25 cellular contexts compared by ENCODE assay signal in the genomic region with DNA sequence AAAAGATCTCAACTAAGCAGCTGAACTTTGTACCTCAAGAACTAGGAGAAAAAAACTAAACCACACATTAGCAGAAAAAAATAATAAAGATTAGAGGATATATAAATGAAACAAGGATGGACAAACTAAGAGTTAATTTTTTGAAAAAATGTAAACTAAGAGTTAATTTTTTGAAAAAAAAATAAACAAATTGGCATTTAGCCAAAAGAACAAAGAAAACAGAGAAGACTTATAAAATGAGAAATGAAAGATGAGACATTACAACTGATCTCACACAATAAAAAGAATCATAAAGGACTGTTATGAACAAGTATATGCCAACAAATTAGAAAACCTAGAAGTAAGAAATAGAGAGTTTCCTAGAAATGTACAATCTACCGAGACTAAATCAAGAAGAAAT.
"Had no signal": no experiment of that assay in that cellular context is flagged by ENCODE, and none has a peak within 500 bp of the region (broad histone marks: within the 10 kb centered on the region; RNA-seq: fewer than 3 reads in every experiment).

No MANE protein-coding gene starts in this region.

- H3K4me3 ChIP-seq: neural progenitor cell, ovary, psoas muscle, skin epidermis, stomach, thoracic aorta, thyroid gland, tibial nerve, upper lobe of left lung, vagina had no signal

- H3K4me2 ChIP-seq: neural progenitor cell had no signal

- H3K9ac ChIP-seq: neural progenitor cell, parathyroid adenoma had no signal

- H3K9me3 ChIP-seq: ovary, psoas muscle, thoracic aorta, thyroid gland, vagina had no signal

- H3K4me1 ChIP-seq: parathyroid adenoma, psoas muscle, stomach, thyroid gland, tibial nerve, upper lobe of left lung, vagina had no signal

- H2AFZ ChIP-seq: neural progenitor cell, parathyroid adenoma had no signal

- FAIRE-seq: urothelium cell line had no signal

- DNase-seq: natural killer cell; occipital lobe; ovary; posterior cingulate gyrus; psoas muscle; right cardiac atrium; stimulated activated CD4-positive, alpha-beta T cell treated with anti-CD3 and anti-CD28 coated beads, Interleukin-15, amount 100 ng/mL, for 24 hours; stimulated activated CD4-positive, alpha-beta T cell treated with anti-CD3 and anti-CD28 coated beads, Interleukin-2, amount 100 ng/mL, for 24 hours; stimulated activated CD4-positive, alpha-beta T cell treated with anti-CD3 and anti-CD28 coated beads, Interleukin-2, amount 100 ng/mL, for 48 hours; stimulated activated CD4-positive, alpha-beta T cell treated with anti-CD3 and anti-CD28 coated beads, Interleukin-4, amount 100 ng/mL, for 24 hours; stimulated activated naive B cell treated with anti-CD40 and anti-IgM and Interleukin-4, amounts not matched to agents 10 μg/mL and 1 μg/mL and 100 μg/mL, for 72 hours; stimulated activated naive CD4-positive, alpha-beta T cell treated with Interleukin-2 at 50 U/mL for 16 hours; stomach; thyroid gland; trophoblast cell; upper lobe of left lung had no signal

- ATAC-seq: natural killer cell; psoas muscle; right cardiac atrium; sciatic nerve; stimulated activated effector memory CD8-positive, alpha-beta T cell treated with anti-CD3 and anti-CD28 coated beads, Interleukin-12 subunit alpha, Interleukin-12 subunit beta, amount 100 ng/mL, for 72 hours; stimulated activated naive B cell treated with anti-CD40 and anti-IgM and Interleukin-4, amounts not matched to agents 10 μg/mL and 1 μg/mL and 100 μg/mL, for 72 hours had no signal

- H3K27ac ChIP-seq: neural progenitor cell, ovary, parathyroid adenoma, psoas muscle, skin epidermis, stomach, thoracic aorta, thyroid gland, tibial nerve, upper lobe of left lung, vagina had no signal

- H3K27me3 ChIP-seq: neural progenitor cell, ovary, stomach, thyroid gland, tibial nerve, upper lobe of left lung, vagina had no signal

- H3K79me2 ChIP-seq: parathyroid adenoma had no signal

- H3K36me3 ChIP-seq: neural progenitor cell, ovary, stomach, thoracic aorta, thyroid gland, tibial nerve, upper lobe of left lung, vagina had no signal
